Comparison of ENCODE assay signal across 1 cellular context in the genomic region with DNA sequence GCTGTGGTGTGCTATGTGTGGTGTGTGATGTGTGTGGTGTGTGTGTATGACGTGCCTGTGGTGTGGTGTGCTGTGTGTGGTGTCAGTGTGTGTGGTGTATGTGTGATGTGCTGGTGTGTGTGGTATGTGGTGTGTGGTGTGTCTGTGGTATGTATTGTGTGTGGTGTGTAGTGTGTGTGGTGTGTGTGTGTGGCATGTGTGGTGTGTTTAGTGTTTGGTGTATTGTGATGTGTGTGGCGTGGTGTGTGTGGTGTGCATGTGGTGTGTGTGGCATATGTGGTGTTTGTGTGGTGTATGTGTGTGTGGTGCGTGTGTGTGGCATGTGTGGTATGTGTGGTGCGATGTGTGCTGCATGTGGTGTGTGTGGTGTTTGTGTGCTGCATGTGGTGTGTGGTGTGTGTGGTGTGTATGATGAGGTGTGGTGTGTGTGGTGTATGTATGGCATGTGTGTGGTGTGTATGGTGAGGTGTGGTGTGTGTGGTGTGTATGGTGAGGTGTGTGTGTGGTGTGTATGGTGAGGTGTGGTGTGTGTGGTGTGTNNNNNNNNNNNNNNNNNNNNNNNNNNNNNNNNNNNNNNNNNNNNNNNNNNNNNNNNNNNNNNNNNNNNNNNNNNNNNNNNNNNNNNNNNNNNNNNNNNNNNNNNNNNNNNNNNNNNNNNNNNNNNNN.
TF ChIP-seq lines count a peak whose summit lies in the region.

No MANE protein-coding gene starts in this region.

TF ChIP-seq in H1, 55 proteins besides CTCF, POLR2A, EP300 and RAD21:
- TF ChIP-seq RNF2 (IDR thresholded peaks at IDR 0.05; ENCODE audit: borderline replicate concordance, low read depth, low read length, missing control alignments, poor library complexity, severe bottlenecking) = no peak
- TF ChIP-seq HDAC6 (IDR thresholded peaks at IDR 0.05; ENCODE audit: low read depth, low read length) = no peak
- TF ChIP-seq PHF8 (conservative IDR thresholded peaks at IDR 0.05; ENCODE audit: low read depth, low read length) = no peak
- no peak for TF ChIP-seq MAFK (IDR thresholded peaks at IDR 0.05; ENCODE audit: low read depth, low read length)
- no peak for TF ChIP-seq CBX5 (IDR thresholded peaks at IDR 0.05; ENCODE audit: low read depth, low read length)
